In genomic region chr3:175338775-175339535, GRCh38 we compare ENCODE assay signal across 10 cellular contexts.
DNase-seq lines count a peak whose midpoint lies in the region; ATAC-seq and TF ChIP-seq lines count a peak whose summit lies in the region.
"Had no signal": no experiment of that assay in that cellular context is flagged by ENCODE, and none has a peak within 500 bp of the region (broad histone marks: within the 10 kb centered on the region; RNA-seq: fewer than 3 reads in every experiment).

No MANE protein-coding gene starts in this region.

- TF ChIP-seq CTCF in spleen (IDR thresholded peaks at IDR 0.05 in 8 of 11, conservative IDR thresholded peaks at IDR 0.05 in 3 of 11), result no peak

- H3K36me3 ChIP-seq in spleen, result no peaks in the 10 kb centered on the region

- no peaks in the 10 kb centered on the region for H3K9me3 ChIP-seq in spleen

- ATAC-seq in HG03139 (IDR thresholded peaks at IDR 0.05; ENCODE audit: unreplicated experiment) (no peak), GM19455 (IDR thresholded peaks at IDR 0.05; ENCODE audit: unreplicated experiment) (no peak)

- peak; percentile 64 for DNase-seq in GM04504 (ENCODE audit: low read depth)
- DNase-seq in NCI-H69 (lab: John Stamatoyannopoulos, UW), result peak; percentile 61
- peak; percentile 73 for DNase-seq in fibroblast of gingiva (ENCODE audit: low read depth)
- peak; percentile 49 for DNase-seq in renal cortical epithelial cell (ENCODE audit: low read depth)
- DNase-seq in NCI-H1694 treated with DMSO at 0.1 percent for 48 hours (lab: John Stamatoyannopoulos, UW), result no peak
- DNase-seq in spleen, result no peak
- DNase-seq: activated CD4-positive, CD25-positive, alpha-beta regulatory T cell; NCI-H146 had no signal

- no peaks in the 10 kb centered on the region for H3K27me3 ChIP-seq in spleen (replicated peaks in 1 of 7)

- no peak overlapping the region for H3K27ac ChIP-seq in spleen

- 72 to 84% (median 80%) methylated on average over 7 of the region's 7 CpGs for WGBS in spleen, 5 donors

- no peak for TF ChIP-seq POLR2A in spleen (IDR thresholded peaks at IDR 0.05)

- no peaks in the 10 kb centered on the region for H3K4me1 ChIP-seq in spleen

- H3K4me3 ChIP-seq in spleen, result no peak overlapping the region

- intact Hi-C loops in spleen (cut with DNase I; ENCODE audit: low total_unique reads), result no loop called here

Comparison
In these comparisons a context has a peak if more than half of its experiments do, and no peak if none do; other contexts are left out.
1. DNase-seq: peak in GM04504 (single experiment), NCI-H69 (single experiment), fibroblast of gingiva (single experiment) and renal cortical epithelial cell (single experiment); none in NCI-H1694 treated with DMSO at 0.1 percent for 48 hours (single experiment) and spleen (single experiment).